Comparison of ENCODE assay signal across 20 cellular contexts in genomic region chr17:37683454-37683984, GRCh38.
"Had no signal": no experiment of that assay in that cellular context is flagged by ENCODE, and none has a peak within 500 bp of the region (broad histone marks: within the 10 kb centered on the region; RNA-seq: fewer than 3 reads in every experiment).

No MANE protein-coding gene starts in this region.

- H3K27ac ChIP-seq: coronary artery, epithelial cell of prostate, heart right ventricle, left lung, psoas muscle, right atrium auricular region, thyroid gland had no signal

- DNase-seq: activated B cell treated with CpG ODN at 0.5 μM for 24 hours; activated CD4-positive, alpha-beta T cell treated with anti-CD3 and anti-CD28 coated beads, Interleukin-2, amount 10 ng/mL, durations not matched to agents 24 days and 14 days; activated naive CD8-positive, alpha-beta T cell treated with anti-CD3 and anti-CD28 coated beads for 36 hours; activated T-cell treated with anti-CD3 and anti-CD28 coated beads, Interleukin-2, amount 50 U/mL, for 1 hour; heart right ventricle; kidney; left lung; natural killer cell; psoas muscle; stimulated activated CD4-positive, alpha-beta T cell treated with anti-CD3 and anti-CD28 coated beads, Interleukin-12 subunit alpha, Interleukin-12 subunit beta, amount 100 ng/mL, for 4 hours; stimulated activated CD4-positive, alpha-beta T cell treated with anti-CD3 and anti-CD28 coated beads, Interleukin-4, amount 100 ng/mL, for 4 hours; stimulated activated naive CD8-positive, alpha-beta T cell treated with anti-CD3 and anti-CD28 coated beads, Interleukin-15, Interleukin-2, amounts not matched to agents 100 U/mL and 50 U/mL, for 24 hours; substantia nigra; T1000; thyroid gland had no signal

- H3K9me3 ChIP-seq: left lung, psoas muscle, right atrium auricular region, thyroid gland had no signal

- H3K36me3 ChIP-seq: heart right ventricle, left lung, right atrium auricular region, thyroid gland had no signal

- FAIRE-seq: bronchial epithelial cell, kidney had no signal

- H3K27me3 ChIP-seq: left lung, right atrium auricular region, thyroid gland had no signal

- H3K4me3 ChIP-seq: coronary artery, heart right ventricle, left lung, psoas muscle, right atrium auricular region, thyroid gland had no signal

- H3K4me1 Mint-ChIP-seq: activated B cell treated with CpG ODN at 0.5 μM for 24 hours; activated CD4-positive, alpha-beta T cell treated with anti-CD3 and anti-CD28 coated beads, Interleukin-2, amount 10 ng/mL, durations not matched to agents 24 days and 14 days; natural killer cell had no signal

- H3K36me3 Mint-ChIP-seq: activated naive CD8-positive, alpha-beta T cell treated with anti-CD3 and anti-CD28 coated beads for 36 hours; mesothelial cell of epicardium had no signal

- H3K4me1 ChIP-seq: heart right ventricle, left lung, psoas muscle, right atrium auricular region, thyroid gland had no signal

- H3K4me3 Mint-ChIP-seq: activated B cell treated with CpG ODN at 0.5 μM for 24 hours; activated CD4-positive, alpha-beta T cell treated with anti-CD3 and anti-CD28 coated beads, Interleukin-2, amount 10 ng/mL, durations not matched to agents 24 days and 14 days; activated naive CD8-positive, alpha-beta T cell treated with anti-CD3 and anti-CD28 coated beads for 36 hours; mesothelial cell of epicardium; natural killer cell had no signal

- H3K27ac Mint-ChIP-seq: activated B cell treated with CpG ODN at 0.5 μM for 24 hours; activated CD4-positive, alpha-beta T cell treated with anti-CD3 and anti-CD28 coated beads, Interleukin-2, amount 10 ng/mL, durations not matched to agents 24 days and 14 days; activated naive CD8-positive, alpha-beta T cell treated with anti-CD3 and anti-CD28 coated beads for 36 hours; mesothelial cell of epicardium; natural killer cell had no signal
